Comparison of ENCODE assay signal across 8 cellular contexts in the genomic region with DNA sequence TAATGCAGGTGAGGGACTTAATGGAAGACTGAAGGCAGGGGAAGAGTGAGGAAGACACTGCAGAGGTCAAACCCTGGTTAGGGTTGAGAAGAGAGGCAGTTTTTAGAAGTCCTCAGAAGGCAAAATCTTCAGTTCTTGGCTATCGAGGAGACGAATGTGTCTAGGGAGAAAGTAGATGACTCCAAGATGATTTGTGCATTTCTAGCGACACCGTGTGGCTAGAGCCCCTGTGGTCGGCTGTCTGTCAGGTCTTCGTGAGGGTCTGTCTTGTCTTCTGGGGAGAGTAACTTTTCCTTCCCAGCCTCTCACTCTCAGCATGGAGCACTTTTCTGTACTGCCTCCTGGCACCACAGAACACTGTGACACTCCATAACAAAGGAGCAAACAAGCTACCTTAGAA.
DNase-seq lines count a peak whose midpoint lies in the region; ATAC-seq, FAIRE-seq and TF ChIP-seq lines count a peak whose summit lies in the region.

No MANE protein-coding gene starts in this region.

- no peaks in the 10 kb centered on the region for H3F3A ChIP-seq in MM.1S (ENCODE audit: insufficient read depth, low read length)

- H3K36me3 ChIP-seq in MM.1S (replicated peaks; ENCODE audit: insufficient read depth, low read length): no peaks in the 10 kb centered on the region
- no peaks in the 10 kb centered on the region for H3K36me3 ChIP-seq in GM12878 (ENCODE audit: control insufficient read depth in 2 of 2, insufficient read depth in 2 of 2, low read length in 1 of 2)
- H3K36me3 ChIP-seq in mesendoderm (ENCODE audit: control insufficient read depth, insufficient read depth, low read length): no peaks in the 10 kb centered on the region

- BruUV-seq in GM12878 (replicated peaks; lab: Mats Ljungman, UMichigan): no TSS peak

- H3K79me2 ChIP-seq in MM.1S (ENCODE audit: low read length): no peaks in the 10 kb centered on the region
- H3K79me2 ChIP-seq in GM12878 (ENCODE audit: control insufficient read depth, insufficient read depth, low read length): no peaks in the 10 kb centered on the region
- no peaks in the 10 kb centered on the region for H3K79me2 ChIP-seq in mesendoderm (ENCODE audit: control insufficient read depth, insufficient read depth, low read length)

- TF ChIP-seq CTCF in MM.1S (IDR thresholded peaks at IDR 0.05; ENCODE audit: low read length): peak; percentile 26
- TF ChIP-seq CTCF in GM12878 (IDR thresholded peaks at IDR 0.05 in 2 of 3, conservative IDR thresholded peaks at IDR 0.05 in 1 of 3; ENCODE audit: control insufficient read depth in 2 of 3, extremely low read depth in 1 of 3, insufficient read depth in 1 of 3, low read depth in 3 of 3, low read length in 3 of 3): peak; percentile 46 to 48 (median 46); a peak in 5 of 6 replicates

- no peak overlapping the region for H3K18ac ChIP-seq in mesendoderm (ENCODE audit: low read length)

- H3K4me3 ChIP-seq in MM.1S (ENCODE audit: low read length) (no peak overlapping the region), GM12878 (no peak overlapping the region), mesendoderm (ENCODE audit: low read length) (no peak overlapping the region)

- in situ Hi-C loops in GM12878 (cut with MboI): no loop called here

- no peak overlapping the region for H4K5ac ChIP-seq in mesendoderm (ENCODE audit: low read length)

- no peak overlapping the region for H2BK15ac ChIP-seq in mesendoderm (replicated peaks; ENCODE audit: low read depth)

- POLR2A ChIA-PET in GM12878 (lab: Charles Lee): no interaction called here

- WGBS in GM12878 (ENCODE audit: insufficient coverage, insufficient replicate concordance, low lambda C conversion rate, missing lambda C conversion rate): 0% methylated on average over 6 of the region's 6 CpGs
- no CpG with 5 or more reads among the region's 6 CpGs for WGBS in mesendoderm (ENCODE audit: extremely low coverage, insufficient coverage, low lambda C conversion rate)

- no peak overlapping the region for H3K27ac ChIP-seq in MM.1S (ENCODE audit: low read length)
- H3K27ac ChIP-seq in GM12878 (ENCODE audit: control insufficient read depth, insufficient read depth): no peak overlapping the region
- no peak overlapping the region for H3K27ac ChIP-seq in mesendoderm (ENCODE audit: low read depth, low read length)

- no peak overlapping the region for H2BK5ac ChIP-seq in mesendoderm (ENCODE audit: low read length)

- TF ChIP-seq POLR2A in GM12878 (IDR thresholded peaks at IDR 0.05; ENCODE audit: low read depth, low read length): no peak

- no peak for TF ChIP-seq EP300 in GM12878 (IDR thresholded peaks at IDR 0.05; ENCODE audit: borderline replicate concordance in 1 of 2, control insufficient read depth in 1 of 2, low read depth in 2 of 2, low read length in 2 of 2)

- H3K9ac ChIP-seq in MM.1S (ENCODE audit: low read length) (no peak overlapping the region), GM12878 (ENCODE audit: control insufficient read depth, insufficient read depth, low read length) (no peak overlapping the region), mesendoderm (ENCODE audit: low read length) (no peak overlapping the region)

- no peak overlapping the region for H3K23ac ChIP-seq in mesendoderm (ENCODE audit: low read length)

- no peak overlapping the region for H3K4ac ChIP-seq in mesendoderm (ENCODE audit: low read depth, low read length)

- H3K4me2 ChIP-seq in MM.1S (ENCODE audit: low read depth, low read length) (no peak overlapping the region), GM12878 (ENCODE audit: control insufficient read depth, insufficient read depth) (no peak overlapping the region), mesendoderm (ENCODE audit: low read length) (no peak overlapping the region)

- no peaks in the 10 kb centered on the region for H3K9me2 ChIP-seq in MM.1S (replicated peaks; ENCODE audit: insufficient read depth, low read length)

- DNase-seq in stimulated activated CD4-positive, alpha-beta T cell treated with anti-CD3 and anti-CD28 coated beads, Interleukin-15, amount 100 ng/mL, for 24 hours: peak; percentile 31
- DNase-seq in stimulated activated CD4-positive, alpha-beta T cell treated with anti-CD3 and anti-CD28 coated beads, Interleukin-4, amount 100 ng/mL, for 1 hour: no peak
- DNase-seq in MM.1S (no peak), GM12878 (ENCODE audit: low read depth, low spot score) (peak; percentile 2), mesendoderm (peak; percentile 84), NCI-H345 treated with DMSO at 0.1 percent for 48 hours (lab: John Stamatoyannopoulos, UW; ENCODE audit: unreplicated experiment) (no peak)
- DNase-seq in activated CD4-positive, CD25-positive, alpha-beta regulatory T cell treated with anti-CD3 and anti-CD28 coated beads, Interleukin-2, amount 50 U/mL, for 72 hours: no peak

- H2AK5ac ChIP-seq in mesendoderm (ENCODE audit: low read length): no peak overlapping the region

- no peak for FAIRE-seq in GM12878 (lab: Jason Lieb, UNC)

- ATAC-seq in GM12878: peak; percentile 76
- ATAC-seq in esophagus mucosa: no peak

- H3K56ac ChIP-seq in mesendoderm (ENCODE audit: low read length): no peak overlapping the region

- no peak overlapping the region for H2BK120ac ChIP-seq in mesendoderm (ENCODE audit: low read depth, low read length)

- intact Hi-C loops in GM12878 (cut with micrococcal nuclease; ENCODE audit: unreplicated experiment): loop anchor here (1.0 to 5.0 kb wide), 3 partner anchors 141 to 270 kb away; no protein-coding TSS in a partner anchor

- H4K8ac ChIP-seq in mesendoderm (ENCODE audit: low read depth, low read length): no peak overlapping the region

- H3K4me1 ChIP-seq in MM.1S (ENCODE audit: low read length) (no peaks in the 10 kb centered on the region), GM12878 (ENCODE audit: control insufficient read depth, insufficient read depth, low read length) (no peaks in the 10 kb centered on the region), mesendoderm (ENCODE audit: control insufficient read depth, low read depth, low read length) (no peaks in the 10 kb centered on the region)

- peak; percentile 52 for TF ChIP-seq RAD21 in GM12878 (IDR thresholded peaks at IDR 0.05; ENCODE audit: insufficient read depth, low read depth, low read length)

- SMC1A ChIA-PET in GM12878 (lab: Charles Lee; ENCODE audit: uncharacterized antibody, unreplicated experiment): interaction anchor here (1.0 to 3.1 kb wide), 4 partner anchors 8 to 270 kb away, joined by 3 to 20 read pairs (median 4); no protein-coding TSS in a partner anchor

- no peaks in the 10 kb centered on the region for H3K9me3 ChIP-seq in MM.1S (replicated peaks; ENCODE audit: insufficient read depth, low read length)
- no peaks in the 10 kb centered on the region for H3K9me3 ChIP-seq in GM12878 (replicated peaks; ENCODE audit: control insufficient read depth, insufficient read depth, low read length)

- no peaks in the 10 kb centered on the region for H3K79me1 ChIP-seq in mesendoderm (ENCODE audit: low read length)

- H2AFZ ChIP-seq in MM.1S (ENCODE audit: low read length) (no peak overlapping the region), GM12878 (ENCODE audit: control insufficient read depth, low read depth, low read length) (no peak overlapping the region)

- RAD21 ChIA-PET in GM12878 (lab: Charles Lee; ENCODE audit: unreplicated experiment): interaction anchor here (3.0 kb wide), 1 partner anchor 269 kb away, joined by 22 read pairs; no protein-coding TSS in a partner anchor

- H3K27me3 ChIP-seq in MM.1S (replicated peaks; ENCODE audit: insufficient read depth, low read length): no peaks in the 10 kb centered on the region
- no peaks in the 10 kb centered on the region for H3K27me3 ChIP-seq in GM12878 (replicated peaks in 1 of 2; ENCODE audit: control insufficient read depth in 2 of 2, insufficient read depth in 2 of 2, low read length in 1 of 2)
- no peaks in the 10 kb centered on the region for H3K27me3 ChIP-seq in mesendoderm (ENCODE audit: insufficient read depth, low read length, poor library complexity)

- H4K20me1 ChIP-seq in MM.1S (ENCODE audit: insufficient read depth, low read length): no peaks in the 10 kb centered on the region
- H4K20me1 ChIP-seq in GM12878 (ENCODE audit: control insufficient read depth, insufficient read depth): no peaks in the 10 kb centered on the region

- CTCF ChIA-PET in GM12878 (lab: Yijun Ruan, JAX): interaction anchor here (0.7 to 4.6 kb wide), 3 partner anchors 20 to 271 kb away, joined by 4 to 33 read pairs (median 5); no protein-coding TSS in a partner anchor

TF ChIP-seq in GM12878, 131 proteins besides CTCF, POLR2A, EP300 and RAD21 (continues in another document):
- TF ChIP-seq RUNX3 (IDR thresholded peaks at IDR 0.05; ENCODE audit: low read length): peak; percentile 17; the same call in 1 of the 2 replicates
- TF ChIP-seq, protein P1, sequence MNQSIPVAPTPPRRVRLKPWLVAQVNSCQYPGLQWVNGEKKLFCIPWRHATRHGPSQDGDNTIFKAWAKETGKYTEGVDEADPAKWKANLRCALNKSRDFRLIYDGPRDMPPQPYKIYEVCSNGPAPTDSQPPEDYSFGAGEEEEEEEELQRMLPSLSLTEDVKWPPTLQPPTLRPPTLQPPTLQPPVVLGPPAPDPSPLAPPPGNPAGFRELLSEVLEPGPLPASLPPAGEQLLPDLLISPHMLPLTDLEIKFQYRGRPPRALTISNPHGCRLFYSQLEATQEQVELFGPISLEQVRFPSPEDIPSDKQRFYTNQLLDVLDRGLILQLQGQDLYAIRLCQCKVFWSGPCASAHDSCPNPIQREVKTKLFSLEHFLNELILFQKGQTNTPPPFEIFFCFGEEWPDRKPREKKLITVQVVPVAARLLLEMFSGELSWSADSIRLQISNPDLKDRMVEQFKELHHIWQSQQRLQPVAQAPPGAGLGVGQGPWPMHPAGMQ (IDR thresholded peaks at IDR 0.05; ENCODE audit: borderline replicate concordance): no peak
- TF ChIP-seq, protein P2, sequence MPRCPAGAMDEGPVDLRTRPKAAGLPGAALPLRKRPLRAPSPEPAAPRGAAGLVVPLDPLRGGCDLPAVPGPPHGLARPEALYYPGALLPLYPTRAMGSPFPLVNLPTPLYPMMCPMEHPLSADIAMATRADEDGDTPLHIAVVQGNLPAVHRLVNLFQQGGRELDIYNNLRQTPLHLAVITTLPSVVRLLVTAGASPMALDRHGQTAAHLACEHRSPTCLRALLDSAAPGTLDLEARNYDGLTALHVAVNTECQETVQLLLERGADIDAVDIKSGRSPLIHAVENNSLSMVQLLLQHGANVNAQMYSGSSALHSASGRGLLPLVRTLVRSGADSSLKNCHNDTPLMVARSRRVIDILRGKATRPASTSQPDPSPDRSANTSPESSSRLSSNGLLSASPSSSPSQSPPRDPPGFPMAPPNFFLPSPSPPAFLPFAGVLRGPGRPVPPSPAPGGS (IDR thresholded peaks at IDR 0.05; ENCODE audit: borderline replicate concordance, insufficient read depth, low read depth, low read length, poor library complexity, severe bottlenecking): no peak
- no peak for TF ChIP-seq TBL1XR1 (IDR thresholded peaks at IDR 0.05; ENCODE audit: low read depth, low read length)

Comparison
In these comparisons a context has a peak if more than half of its experiments do, and no peak if none do; other contexts are left out.
1. DNase-seq: peak in stimulated activated CD4-positive, alpha-beta T cell treated with anti-CD3 and anti-CD28 coated beads, Interleukin-15, amount 100 ng/mL, for 24 hours (single experiment), GM12878 (single experiment) and mesendoderm (single experiment); none in stimulated activated CD4-positive, alpha-beta T cell treated with anti-CD3 and anti-CD28 coated beads, Interleukin-4, amount 100 ng/mL, for 1 hour (single experiment), MM.1S (single experiment), activated CD4-positive, CD25-positive, alpha-beta regulatory T cell treated with anti-CD3 and anti-CD28 coated beads, Interleukin-2, amount 50 U/mL, for 72 hours (single experiment) and NCI-H345 treated with DMSO at 0.1 percent for 48 hours (single experiment).